31 cellular contexts compared by ENCODE assay signal in the genomic region with DNA sequence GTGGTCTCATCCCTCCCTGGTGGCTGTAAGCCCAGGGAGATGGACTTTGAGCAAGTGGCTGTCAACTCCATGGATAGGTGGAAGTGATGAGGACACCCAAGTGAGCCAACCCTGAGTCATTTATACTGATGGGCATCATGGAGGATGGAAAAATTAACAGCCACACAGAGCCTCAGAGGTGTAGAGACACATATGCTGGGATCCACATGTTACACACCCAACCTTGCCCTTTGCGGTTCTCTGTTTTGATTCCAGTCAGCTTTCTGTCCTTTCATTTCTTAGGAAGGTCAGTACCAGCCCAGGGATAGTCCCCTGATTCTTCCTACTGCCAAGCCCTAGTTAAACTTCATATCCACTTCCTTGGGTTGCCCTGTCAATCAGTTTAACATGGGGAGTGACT.
"Had no signal": no experiment of that assay in that cellular context is flagged by ENCODE, and none has a peak within 500 bp of the region (broad histone marks: within the 10 kb centered on the region; RNA-seq: fewer than 3 reads in every experiment).

No MANE protein-coding gene starts in this region.

- H3K4me3 ChIP-seq: esophagus squamous epithelium, gastroesophageal sphincter, heart right ventricle, hepatocyte had no signal

- H3K4me3 Mint-ChIP-seq: activated CD8-positive, alpha-beta T cell treated with anti-CD3 and anti-CD28 coated beads for 36 hours; activated naive CD4-positive, alpha-beta T cell treated with anti-CD3 and anti-CD28 coated beads for 36 hours; activated naive CD4-positive, alpha-beta T cell treated with anti-CD3 and anti-CD28 coated beads, Interleukin-2, amount 50 U/mL, for 24 hours; activated naive CD8-positive, alpha-beta T cell treated with anti-CD3 and anti-CD28 coated beads, Interleukin-2, amount 10 ng/mL, durations not matched to agents 7 days and 5 days; activated T-helper 1 cell treated with anti-CD3 and anti-CD28 coated beads, Interleukin-12 subunit alpha, Interleukin-12 subunit beta, Interleukin-2, Interleukin-4 antibody, amounts not matched to agents 30 ng/mL and 10 ng/mL and 1 ng/mL, durations not matched to agents 14 hours and 24 hours and 36 hours; T-cell; WTC11 had no signal

- H3K4me1 Mint-ChIP-seq: WTC11 had no signal

- FAIRE-seq: astrocyte, endometrium, endothelial cell of umbilical vein had no signal

- H3K4me2 ChIP-seq: hepatocyte had no signal

- H3K9me3 ChIP-seq: esophagus squamous epithelium, gastroesophageal sphincter, heart right ventricle had no signal

- DNase-seq: activated CD4-positive, alpha-beta T cell treated with anti-CD3 and anti-CD28 coated beads for 1 hour; activated CD4-positive, alpha-beta T cell treated with anti-CD3 and anti-CD28 coated beads for 4 hours; activated CD4-positive, alpha-beta T cell treated with anti-CD3 and anti-CD28 coated beads, Interleukin-2, amount 50 U/mL, for 1 hour; activated CD4-positive, alpha-beta T cell treated with anti-CD3 and anti-CD28 coated beads, Interleukin-2, amount 50 U/mL, for 48 hours; activated CD8-positive, alpha-beta memory T cell treated with anti-CD3 and anti-CD28 coated beads for 24 hours; activated CD8-positive, alpha-beta T cell treated with anti-CD3 and anti-CD28 coated beads for 36 hours; activated effector memory CD4-positive, alpha-beta T cell treated with anti-CD3 and anti-CD28 coated beads, Interleukin-2, amount 50 U/mL, for 16 hours; activated naive CD4-positive, alpha-beta T cell treated with anti-CD3 and anti-CD28 coated beads for 36 hours; activated naive CD8-positive, alpha-beta T cell treated with anti-CD3 and anti-CD28 coated beads, Interleukin-2, amount 10 ng/mL, durations not matched to agents 7 days and 5 days; activated T-cell treated with anti-CD3 and anti-CD28 coated beads, Interleukin-2, amount 50 U/mL, for 48 hours; amniotic stem cell; anterior cingulate cortex; brain microvascular endothelial cell; caudate nucleus; cortex of kidney; dermis blood vessel endothelial cell; effector CD4-positive, alpha-beta T cell; esophagus squamous epithelium; foreskin melanocyte; heart right ventricle; T-cell; T-helper 2 cell had no signal

- ATAC-seq: activated CD8-positive, alpha-beta T cell treated with anti-CD3 and anti-CD28 coated beads for 36 hours; gastroesophageal sphincter; heart right ventricle; T-cell; WTC11 had no signal

- H3K36me3 ChIP-seq: brain microvascular endothelial cell, esophagus squamous epithelium, gastroesophageal sphincter, heart right ventricle had no signal

- H3K36me3 Mint-ChIP-seq: T-cell had no signal

- H3K9me3 Mint-ChIP-seq: activated CD8-positive, alpha-beta T cell treated with anti-CD3 and anti-CD28 coated beads for 36 hours; activated naive CD4-positive, alpha-beta T cell treated with anti-CD3 and anti-CD28 coated beads, Interleukin-2, amount 50 U/mL, for 24 hours; activated naive CD8-positive, alpha-beta T cell treated with anti-CD3 and anti-CD28 coated beads, Interleukin-2, amount 10 ng/mL, durations not matched to agents 7 days and 5 days; activated T-helper 2 cell treated with anti-CD3 and anti-CD28 coated beads, Interferon-gamma antibody, Interleukin-2, Interleukin-4, amounts not matched to agents 10 μg/mL and 5 μg/mL and 100 μg/mL, durations not matched to agents 14 hours and 24 hours and 36 hours had no signal

- H2AFZ ChIP-seq: hepatocyte had no signal

- H3K27me3 Mint-ChIP-seq: activated CD8-positive, alpha-beta T cell treated with anti-CD3 and anti-CD28 coated beads for 36 hours; activated naive CD4-positive, alpha-beta T cell treated with anti-CD3 and anti-CD28 coated beads, Interleukin-2, amount 50 U/mL, for 24 hours; activated naive CD8-positive, alpha-beta T cell treated with anti-CD3 and anti-CD28 coated beads, Interleukin-2, amount 10 ng/mL, durations not matched to agents 7 days and 5 days had no signal

- H3K27me3 ChIP-seq: brain microvascular endothelial cell, esophagus squamous epithelium, gastroesophageal sphincter, hepatocyte had no signal

- H3K4me1 ChIP-seq: esophagus squamous epithelium, gastroesophageal sphincter, heart right ventricle had no signal

- H3K27ac Mint-ChIP-seq: activated CD8-positive, alpha-beta T cell treated with anti-CD3 and anti-CD28 coated beads for 36 hours; activated naive CD4-positive, alpha-beta T cell treated with anti-CD3 and anti-CD28 coated beads for 36 hours; activated naive CD4-positive, alpha-beta T cell treated with anti-CD3 and anti-CD28 coated beads, Interleukin-2, amount 50 U/mL, for 24 hours; activated naive CD8-positive, alpha-beta T cell treated with anti-CD3 and anti-CD28 coated beads, Interleukin-2, amount 10 ng/mL, durations not matched to agents 7 days and 5 days; activated T-helper 1 cell treated with anti-CD3 and anti-CD28 coated beads, Interleukin-12 subunit alpha, Interleukin-12 subunit beta, Interleukin-2, Interleukin-4 antibody, amounts not matched to agents 30 ng/mL and 10 ng/mL and 1 ng/mL, durations not matched to agents 14 hours and 24 hours and 36 hours; activated T-helper 2 cell treated with anti-CD3 and anti-CD28 coated beads, Interferon-gamma antibody, Interleukin-2, Interleukin-4, amounts not matched to agents 10 μg/mL and 5 μg/mL and 100 μg/mL, durations not matched to agents 14 hours and 24 hours and 36 hours; T-cell; WTC11 had no signal

- H3K79me2 ChIP-seq: hepatocyte had no signal
